ENCODE assay signal across 8 cellular contexts in genomic region chr3:112043621-112044201, GRCh38. TPM values are rescaled to one million over a fixed set of nuclear protein-coding genes. Genes with fewer than 3 reads are reported as not detected.
A peak's percentile ranks its signal among the peaks of the same experiment; 100 is the strongest.
DNase-seq lines count a peak whose midpoint lies in the region; ATAC-seq and TF ChIP-seq lines count a peak whose summit lies in the region.

No MANE protein-coding gene starts in this region.

- intact Hi-C loops in IMR-90 (cut with micrococcal nuclease) = loop anchor here (1.0 to 5.0 kb wide), 2 partner anchors 54 to 326 kb away; no protein-coding TSS in a partner anchor

- no peak overlapping the region for H2BK20ac ChIP-seq in IMR-90 (ENCODE audit: low read depth, low read length)

- 0% methylated on average over 4 of the region's 7 CpGs; no CpG with 5 or more reads in 1 of the 2 experiments for WGBS in IMR-90 (ENCODE audit: extremely low coverage in 2 of 2, insufficient read length in 1 of 2), 2 experiments

- H2BK120ac ChIP-seq in IMR-90 (ENCODE audit: low read depth, low read length) = no peak overlapping the region

- H4K5ac ChIP-seq in IMR-90 (ENCODE audit: low read depth, low read length) = no peak overlapping the region

- H3K4me3 ChIP-seq in IMR-90 (ENCODE audit: insufficient read depth, low read depth, low read length) (peak overlapping the region; percentile 14; the same call in 1 of the 2 replicates), NT2/D1 (ENCODE audit: insufficient read length, low read depth) (no peak overlapping the region)

- no peaks in the 10 kb centered on the region for H3K9me3 ChIP-seq in IMR-90 (ENCODE audit: control insufficient read depth, insufficient read depth, low read length)
- no peaks in the 10 kb centered on the region for H3K9me3 ChIP-seq in NT2/D1 (ENCODE audit: insufficient read depth, low read length)

- H3K27ac ChIP-seq in IMR-90 (ENCODE audit: insufficient read depth, low read length) = no peak overlapping the region

- TF ChIP-seq RAD21 in IMR-90 (IDR thresholded peaks at IDR 0.05; ENCODE audit: low read length) = peak; percentile 79

- ATAC-seq in GM21717 (IDR thresholded peaks at IDR 0.05; ENCODE audit: unreplicated experiment) = peak; percentile 95
- peak; percentile 99 for ATAC-seq in IMR-90 (ENCODE audit: low read depth)

- no peaks in the 10 kb centered on the region for H3K9me1 ChIP-seq in IMR-90 (ENCODE audit: insufficient read depth, low read length)

- no TSS peak for BruUV-seq in IMR-90 (replicated peaks; lab: Mats Ljungman, UMichigan)

- H3K23ac ChIP-seq in IMR-90 (ENCODE audit: low read depth, low read length) = no peak overlapping the region

- no peak overlapping the region for H2AK5ac ChIP-seq in IMR-90 (ENCODE audit: low read depth, low read length)

- H3K4me3 Mint-ChIP-seq in osteocyte (ENCODE audit: unreplicated experiment) (no peak overlapping the region), type B pancreatic cell (no peak overlapping the region)

- peak overlapping the region in 1 of 2 experiments; percentile 79; a peak in 2 of 4 replicates for H4K8ac ChIP-seq in IMR-90 (ENCODE audit: low read depth in 2 of 2, low read length in 2 of 2)

- no peak overlapping the region for H2AFZ ChIP-seq in IMR-90 (replicated peaks; ENCODE audit: low read length, poor library complexity)

- no peak overlapping the region for H2BK5ac ChIP-seq in IMR-90 (ENCODE audit: low read depth, low read length, poor library complexity, severe bottlenecking)

- H3K27ac Mint-ChIP-seq in osteocyte (ENCODE audit: unreplicated experiment) (no peak overlapping the region), type B pancreatic cell (no peak overlapping the region)

- no peak overlapping the region for H3K18ac ChIP-seq in IMR-90 (ENCODE audit: low read depth, low read length)

- peak; percentile 90 for TF ChIP-seq CTCF in IMR-90 (conservative IDR thresholded peaks at IDR 0.05; ENCODE audit: low read depth, low read length)
- TF ChIP-seq CTCF in osteocyte (IDR thresholded peaks at IDR 0.05) = peak; percentile 93
- TF ChIP-seq CTCF in type B pancreatic cell (conservative IDR thresholded peaks at IDR 0.05) = peak; percentile 97

- POLR2A ChIA-PET in IMR-90 (lab: Charles Lee; ENCODE audit: unreplicated experiment) = interaction anchor here (0.6 kb wide), 1 partner anchor 44 kb away, joined by 3 read pairs; no protein-coding TSS in a partner anchor

- H4K91ac ChIP-seq in IMR-90 (ENCODE audit: insufficient read depth, low read depth, low read length) = no peak overlapping the region

- H3K36me3 Mint-ChIP-seq in osteocyte (ENCODE audit: unreplicated experiment) (no peaks in the 10 kb centered on the region), type B pancreatic cell (no peaks in the 10 kb centered on the region)

- no peaks in the 10 kb centered on the region for H3K27me3 Mint-ChIP-seq in osteocyte (ENCODE audit: unreplicated experiment)
- H3K27me3 Mint-ChIP-seq in type B pancreatic cell = no peaks in the 10 kb centered on the region

- H3K4me1 Mint-ChIP-seq in osteocyte (ENCODE audit: unreplicated experiment) = peaks cover 1% of the 10 kb centered on the region
- H3K4me1 Mint-ChIP-seq in type B pancreatic cell (ENCODE audit: unreplicated experiment) = peaks cover 4% of the 10 kb centered on the region

- no peak for TF ChIP-seq POLR2A in IMR-90 (IDR thresholded peaks at IDR 0.05; ENCODE audit: low read depth, low read length)

- H3K27me3 ChIP-seq in IMR-90 (ENCODE audit: control insufficient read depth, insufficient read depth, low read length) (no peaks in the 10 kb centered on the region), NT2/D1 (ENCODE audit: insufficient read depth, insufficient read length) (no peaks in the 10 kb centered on the region)

- dilution Hi-C loops in IMR-90 (cut with HindIII; ENCODE audit: low sequenced_read_pairs, unreplicated experiment) = no loop called here

- DNase-seq in EL (peak; percentile 80), IMR-90 (peak; percentile 79), NT2/D1 (ENCODE audit: low read depth, low spot score) (peak; percentile 36), fibroblast of the conjunctiva (ENCODE audit: low read depth) (peak; percentile 67), osteocyte (ENCODE audit: extremely low spot score, unreplicated experiment) (no peak), type B pancreatic cell (ENCODE audit: extremely low spot score, unreplicated experiment) (no peak)
- peak; percentile 25 to 48 for DNase-seq in activated T-cell treated with anti-CD3 and anti-CD28 coated beads, Interleukin-2, amount 50 U/mL, for 48 hours

- CTCF ChIA-PET in IMR-90 (lab: Yijun Ruan, JAX) = interaction anchor here (0.6 to 1.2 kb wide), 14 partner anchors 9 to 326 kb away, joined by 3 to 12 read pairs (median 3); partner anchors contain the start of gene TMPRSS7

- H3K4ac ChIP-seq in IMR-90 (ENCODE audit: low read depth, low read length) = no peak overlapping the region

- peaks cover 1% of the 10 kb centered on the region; the same call in 1 of the 2 replicates for H3K4me1 ChIP-seq in IMR-90 (ENCODE audit: control insufficient read depth, insufficient read depth, low read length)
- no peaks in the 10 kb centered on the region for H3K4me1 ChIP-seq in NT2/D1 (ENCODE audit: insufficient read depth, insufficient read length)

- no peak overlapping the region for H2BK15ac ChIP-seq in IMR-90 (ENCODE audit: low read depth, low read length)

- no peak overlapping the region for H3K14ac ChIP-seq in IMR-90 (replicated peaks; ENCODE audit: low read depth, low read length)

- H2AK9ac ChIP-seq in IMR-90 (replicated peaks; ENCODE audit: low read depth, low read length, poor library complexity) = no peak overlapping the region

- H3K36me3 ChIP-seq in IMR-90 (ENCODE audit: control insufficient read depth, insufficient read depth, low read length) = no peaks in the 10 kb centered on the region
- no peaks in the 10 kb centered on the region for H3K36me3 ChIP-seq in NT2/D1 (ENCODE audit: insufficient read depth, insufficient read length, low read length)

- no peaks in the 10 kb centered on the region for H3K79me1 ChIP-seq in IMR-90 (ENCODE audit: low read depth in 1 of 2, low read length in 2 of 2)

- H3K56ac ChIP-seq in IMR-90 (ENCODE audit: extremely low read depth, insufficient read depth, low read length) = no peak overlapping the region

- H3K9ac ChIP-seq in IMR-90 (ENCODE audit: low read depth, low read length) (no peak overlapping the region), NT2/D1 (ENCODE audit: insufficient read length, low read depth) (no peak overlapping the region)

- H3K4me2 ChIP-seq in IMR-90 (ENCODE audit: low read depth, low read length) = peak overlapping the region; percentile 80

- H3K9me3 Mint-ChIP-seq in osteocyte (ENCODE audit: unreplicated experiment) (no peaks in the 10 kb centered on the region), type B pancreatic cell (no peaks in the 10 kb centered on the region)

- in situ Hi-C loops in IMR-90 (cut with MboI; ENCODE audit: low sequenced_read_pairs) = no loop called here

- no peaks in the 10 kb centered on the region for H4K20me1 ChIP-seq in IMR-90 (ENCODE audit: insufficient read depth, low read length)

TF ChIP-seq in IMR-90, 13 proteins besides CTCF, POLR2A, EP300 and RAD21:
- TF ChIP-seq SMC3 (IDR thresholded peaks at IDR 0.05; ENCODE audit: low read depth, low read length) = peak; percentile 63
- no peak for TF ChIP-seq BHLHE40 (IDR thresholded peaks at IDR 0.05; ENCODE audit: low read depth, low read length)

RNA-seq across cellular contexts. Expression of gene TMPRSS7, which starts 9.2 kb away (rescaled TPM):
- total RNA-seq in IMR-90 (2012; rRNA removed) = not detected in 2 replicates
- 0.07 TPM in 1 of 2 replicates, not detected in the other for polyA plus RNA-seq in IMR-90 (2012; rRNA removed)
- 0.02 TPM in 1 of 2 replicates, not detected in the other for polyA plus RNA-seq in IMR-90 (2012; cell fraction: cytosol; rRNA removed)
- 0.05 and 0.09 TPM in 2 replicates for polyA plus RNA-seq in IMR-90 (2012; cell fraction: nucleus; rRNA removed; ENCODE audit: low replicate concordance)
- not detected in 2 replicates for total RNA-seq in osteocyte
- total RNA-seq in type B pancreatic cell (ENCODE audit: low replicate concordance) = 0.48 TPM in 1 of 2 replicates, not detected in the other

RNA-seq across cellular contexts. Expression of gene C3orf52, which starts 42.5 kb away (rescaled TPM):
- 12.5 and 16.1 TPM in 2 replicates for total RNA-seq in IMR-90 (2012; rRNA removed)
- polyA plus RNA-seq in IMR-90 (2012; rRNA removed) = 6.4 and 7.5 TPM in 2 replicates
- 1.9 and 5.1 TPM in 2 replicates for polyA plus RNA-seq in IMR-90 (2012; cell fraction: cytosol; rRNA removed)
- polyA plus RNA-seq in IMR-90 (2012; cell fraction: nucleus; rRNA removed; ENCODE audit: low replicate concordance) = 4.1 and 21.4 TPM in 2 replicates
- 1.0 and 1.4 TPM in 2 replicates for total RNA-seq in osteocyte
- 8.4 and 11.9 TPM in 2 replicates for total RNA-seq in type B pancreatic cell (ENCODE audit: low replicate concordance)

RNA-seq across cellular contexts. Expression of gene TAGLN3, which starts 45.0 kb away (rescaled TPM):
- total RNA-seq in IMR-90 (2012; rRNA removed) (3.2 and 3.6 TPM in 2 replicates), osteocyte (not detected in 2 replicates), type B pancreatic cell (ENCODE audit: low replicate concordance) (4.8 and 14.8 TPM in 2 replicates)
- polyA plus RNA-seq in IMR-90 (2012; rRNA removed) = 7.7 TPM in 2 replicates
- polyA plus RNA-seq in IMR-90 (2012; cell fraction: cytosol; rRNA removed) = 2.9 and 5.0 TPM in 2 replicates
- polyA plus RNA-seq in IMR-90 (2012; cell fraction: nucleus; rRNA removed; ENCODE audit: low replicate concordance) = 3.5 and 4.2 TPM in 2 replicates

Comparison
In these comparisons a context has a peak if more than half of its experiments do, and no peak if none do; other contexts are left out.
1. DNase-seq: peak in EL (single experiment), IMR-90 (single experiment), NT2/D1 (single experiment), activated T-cell treated with anti-CD3 and anti-CD28 coated beads, Interleukin-2, amount 50 U/mL, for 48 hours (2 of 2) and fibroblast of the conjunctiva (single experiment); none in osteocyte (single experiment) and type B pancreatic cell (single experiment).
2. Peak in every context shown above with its lines, with median percentiles within 50 percentile points of each other: CTCF ChIP-seq.